ENCODE assay signal across 21 cellular contexts in genomic region chr11:116794851-116795250, GRCh38. TPM values are rescaled to one million over a fixed set of nuclear protein-coding genes. Genes with fewer than 3 reads are reported as not detected.
DNase-seq lines count a peak whose midpoint lies in the region; TF ChIP-seq lines count a peak whose summit lies in the region.
"Had no signal": no experiment of that assay in that cellular context is flagged by ENCODE, and none has a peak within 500 bp of the region (broad histone marks: within the 10 kb centered on the region; RNA-seq: fewer than 3 reads in every experiment).

No MANE protein-coding gene starts in this region.

- no peak overlapping the region for H3K4me3 ChIP-seq in AG10803 (ENCODE audit: low read length)
- H3K4me3 ChIP-seq: A549, BLaER1 had no signal

- no peak for TF ChIP-seq CTCF in AG10803 (conservative IDR thresholded peaks at IDR 0.05; ENCODE audit: low read length)

- intact Hi-C loops in posterior vena cava (cut with DNase I) = loop anchor here (5.0 to 10.0 kb wide), 4 partner anchors 37 to 430 kb away; no protein-coding TSS in a partner anchor

- peak; percentile 17 for DNase-seq in AG10803 (ENCODE audit: low read depth)
- peak; percentile 53 for DNase-seq in LHCN-M2 (ENCODE audit: low read depth)
- DNase-seq in fibroblast of peridontal ligament (ENCODE audit: extremely low read depth) = peak; percentile 20
- peak; percentile 75 for DNase-seq in myocyte (ENCODE audit: low read depth)
- DNase-seq in posterior vena cava (ENCODE audit: low spot score) = no peak
- DNase-seq in 8988T = no peak
- no peak for DNase-seq in COR-L47 (lab: John Stamatoyannopoulos, UW)
- no peak for DNase-seq in NCI-H526 treated with DMSO at 0.1 percent for 48 hours (lab: John Stamatoyannopoulos, UW)
- DNase-seq: BE2C; C1 segment of cervical spinal cord; Caco-2; Calu3; CD4-positive, alpha-beta memory T cell; CD4-positive, CD25-positive, alpha-beta regulatory T cell; CD8-positive, alpha-beta memory T cell; DMS79 treated with DMSO at 0.1 percent for 48 hours; GF-D8 had no signal

RNA-seq across cellular contexts. Expression of gene APOA5, which starts 3.2 kb away (rescaled TPM):
- not detected in 2 replicates for total RNA-seq in LHCN-M2 (2014; rRNA removed)
- not detected for polyA plus RNA-seq in LHCN-M2 (2012)
- total RNA-seq in myocyte = not detected in 2 replicates
- polyA plus RNA-seq in myocyte (2012) = not detected
- not detected for total RNA-seq in posterior vena cava
- total RNA-seq: A172; Calu3; CD4-positive, alpha-beta memory T cell; CD4-positive, CD25-positive, alpha-beta regulatory T cell; CD8-positive, alpha-beta memory T cell had no signal
- polyA plus RNA-seq: A549; CD14-positive monocyte; CD4-positive, alpha-beta memory T cell; CD4-positive, CD25-positive, alpha-beta regulatory T cell; CD8-positive, alpha-beta memory T cell had no signal

RNA-seq across cellular contexts. Expression of gene ZPR1, which starts 7.0 kb away (rescaled TPM):
- total RNA-seq in LHCN-M2 (2014; rRNA removed) (67.5 and 78.7 TPM in 2 replicates), myocyte (68.8 and 83.5 TPM in 2 replicates), posterior vena cava (10 to 100 TPM; 38.8 to 44.6 TPM)
- 43.9 TPM for polyA plus RNA-seq in LHCN-M2 (2012)
- polyA plus RNA-seq in myocyte (2012) = 44.6 TPM

RNA-seq across cellular contexts. Expression of gene BUD13, which starts 22.1 kb away (rescaled TPM):
- total RNA-seq in LHCN-M2 (2014; rRNA removed) = 16.6 and 17.7 TPM in 2 replicates
- 9.9 TPM for polyA plus RNA-seq in LHCN-M2 (2012)
- total RNA-seq in myocyte = 9.4 and 11.4 TPM in 2 replicates
- 7.5 TPM for polyA plus RNA-seq in myocyte (2012)
- 10 to 100 TPM in 1 of 2 donors, 1 to 10 TPM in 1; 9.2 to 10.2 TPM for total RNA-seq in posterior vena cava

RNA-seq across cellular contexts. Expression of gene APOA4, which starts 28.3 kb away (rescaled TPM):
- total RNA-seq in LHCN-M2 (2014; rRNA removed) = not detected in 2 replicates
- not detected for polyA plus RNA-seq in LHCN-M2 (2012)
- not detected in 2 replicates for total RNA-seq in myocyte
- not detected for polyA plus RNA-seq in myocyte (2012)
- 1 to 10 TPM in 1 of 2 donors, not detected in 1; 2.0 TPM for total RNA-seq in posterior vena cava
- total RNA-seq: A172; Calu3; CD4-positive, alpha-beta memory T cell; CD4-positive, CD25-positive, alpha-beta regulatory T cell; CD8-positive, alpha-beta memory T cell had no signal
- polyA plus RNA-seq: A549; CD14-positive monocyte; CD4-positive, alpha-beta memory T cell; CD4-positive, CD25-positive, alpha-beta regulatory T cell; CD8-positive, alpha-beta memory T cell had no signal

RNA-seq across cellular contexts. Expression of gene APOC3, which starts 34.9 kb away (rescaled TPM):
- total RNA-seq in LHCN-M2 (2014; rRNA removed) (not detected in 2 replicates), myocyte (not detected in 2 replicates), posterior vena cava (not detected)
- polyA plus RNA-seq in LHCN-M2 (2012) = not detected
- not detected for polyA plus RNA-seq in myocyte (2012)
- total RNA-seq: A172; Calu3; CD4-positive, alpha-beta memory T cell; CD4-positive, CD25-positive, alpha-beta regulatory T cell; CD8-positive, alpha-beta memory T cell had no signal
- polyA plus RNA-seq: A549; CD14-positive monocyte; CD4-positive, alpha-beta memory T cell; CD4-positive, CD25-positive, alpha-beta regulatory T cell; CD8-positive, alpha-beta memory T cell had no signal

Comparison
In these comparisons a context has a peak if more than half of its experiments do, and no peak if none do; other contexts are left out.
1. DNase-seq: peak in AG10803 (single experiment), LHCN-M2 (single experiment), fibroblast of peridontal ligament (single experiment) and myocyte (single experiment); none in posterior vena cava (single experiment), 8988T (single experiment), COR-L47 (single experiment) and NCI-H526 treated with DMSO at 0.1 percent for 48 hours (single experiment).